17 cellular contexts compared by ENCODE assay signal in the genomic region with DNA sequence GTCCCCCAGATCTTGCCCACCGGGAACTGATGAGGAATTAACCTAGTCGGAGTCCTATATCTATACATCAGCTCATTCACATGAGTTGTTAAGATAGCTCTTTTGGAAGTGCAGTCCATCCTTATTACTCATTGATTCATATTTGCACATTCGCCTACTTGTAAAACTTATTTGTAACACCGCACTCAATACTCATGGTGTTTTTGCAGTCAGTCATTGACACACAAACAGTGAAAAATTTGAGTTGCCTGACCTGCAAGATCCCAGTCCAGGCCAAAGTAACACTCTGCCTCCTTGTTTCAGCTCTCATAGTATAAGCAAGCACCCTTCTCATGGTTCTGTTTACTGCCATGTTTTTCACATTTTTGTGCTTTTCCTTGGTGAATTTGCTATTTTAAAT.
DNase-seq lines count a peak whose midpoint lies in the region; ATAC-seq and TF ChIP-seq lines count a peak whose summit lies in the region.
"Had no signal": no experiment of that assay in that cellular context is flagged by ENCODE, and none has a peak within 500 bp of the region (broad histone marks: within the 10 kb centered on the region; RNA-seq: fewer than 3 reads in every experiment).

No MANE protein-coding gene starts in this region.

- peaks cover 47% of the 10 kb centered on the region for H3K36me3 Mint-ChIP-seq in HFFc6 (ENCODE audit: low read depth)

- DNase-seq in EH (ENCODE audit: low read depth) (peak; percentile 23), HFFc6 (no peak), smooth muscle cell (lab: John Stamatoyannopoulos, UW; ENCODE audit: unreplicated experiment) (no peak), NOMO-1 treated with DMSO at 0.1 percent for 48 hours (lab: John Stamatoyannopoulos, UW; ENCODE audit: unreplicated experiment) (no peak), NCI-H524 treated with DMSO at 0.1 percent for 48 hours (lab: John Stamatoyannopoulos, UW) (no peak)
- DNase-seq: 8988T; AML-193; Caco-2; CD8-positive, alpha-beta memory T cell; DND-41; GOT3; H9 had no signal

- peak overlapping the region; percentile 37 for H3K4me2 ChIP-seq in smooth muscle cell
- H3K4me2 ChIP-seq: BLaER1 had no signal

- peaks cover 24% of the 10 kb centered on the region for H3K4me1 ChIP-seq in smooth muscle cell (ENCODE audit: low read depth)
- H3K4me1 ChIP-seq: Caco-2 had no signal

- peak overlapping the region; percentile 81 for H3K27ac Mint-ChIP-seq in HFFc6

- no peak overlapping the region for H3K9ac ChIP-seq in smooth muscle cell (ENCODE audit: low read depth)
- H3K9ac ChIP-seq: BLaER1 had no signal

- peaks cover 49% of the 10 kb centered on the region for H3K4me1 Mint-ChIP-seq in HFFc6 (ENCODE audit: low read depth)
- H3K4me1 Mint-ChIP-seq: CD8-positive, alpha-beta memory T cell had no signal

- 73% methylated on average over 4 of the region's 4 CpGs for WGBS in smooth muscle cell (ENCODE audit: low lambda C conversion rate)

- H3K27me3 Mint-ChIP-seq in HFFc6 (ENCODE audit: insufficient read depth) = no peaks in the 10 kb centered on the region

- H3K27me3 ChIP-seq in smooth muscle cell (ENCODE audit: low read depth) = no peaks in the 10 kb centered on the region
- H3K27me3 ChIP-seq: BLaER1 had no signal

- no peaks in the 10 kb centered on the region for H4K20me1 ChIP-seq in smooth muscle cell (ENCODE audit: low read depth)

- peaks cover 3% of the 10 kb centered on the region for H3F3A ChIP-seq in smooth muscle cell (ENCODE audit: low read depth)

- ATAC-seq in HG03439 (IDR thresholded peaks at IDR 0.05; ENCODE audit: unreplicated experiment) = no peak
- ATAC-seq: GM12878, HepG2 had no signal

- no peaks in the 10 kb centered on the region for H3K9me3 Mint-ChIP-seq in HFFc6
- H3K9me3 Mint-ChIP-seq: CD8-positive, alpha-beta memory T cell; H9 had no signal

- peaks cover 41% of the 10 kb centered on the region for H3K79me2 ChIP-seq in smooth muscle cell (ENCODE audit: low read depth)

- H3K27ac ChIP-seq in cingulate gyrus (ENCODE audit: low read depth, low read length) (peak overlapping the region; percentile 30), smooth muscle cell (ENCODE audit: low read depth) (peak overlapping the region; percentile 60)
- H3K27ac ChIP-seq: BLaER1 had no signal

- H3K36me3 ChIP-seq in smooth muscle cell (ENCODE audit: low read depth) = no peaks in the 10 kb centered on the region

- H3K4me3 Mint-ChIP-seq in HFFc6 = peak overlapping the region; percentile 63
- H3K4me3 Mint-ChIP-seq: CD8-positive, alpha-beta memory T cell; H9 had no signal

- H3K4me3 ChIP-seq in smooth muscle cell = no peak overlapping the region
- H3K4me3 ChIP-seq: BLaER1, GM12878 had no signal

- TF ChIP-seq CTCF in HFFc6 (IDR thresholded peaks at IDR 0.05) (no peak), smooth muscle cell (IDR thresholded peaks at IDR 0.05; ENCODE audit: borderline replicate concordance, insufficient read depth, poor library complexity, severe bottlenecking) (no peak)

- no peaks in the 10 kb centered on the region for H3K9me3 ChIP-seq in smooth muscle cell (replicated peaks; ENCODE audit: low read depth)
- H3K9me3 ChIP-seq: BLaER1, Caco-2 had no signal

- H2AFZ ChIP-seq in smooth muscle cell (ENCODE audit: low read depth) = no peak overlapping the region
